ENCODE assay signal across 1 cellular context in genomic region chr2:38535745-38536506, GRCh38.
TF ChIP-seq lines count a peak whose summit lies in the region.

No MANE protein-coding gene starts in this region.

TF ChIP-seq in WTC11, 78 proteins besides CTCF, POLR2A, EP300 and RAD21 (continued from another document):
- TF ChIP-seq ARID4B (CRISPR knock-in tag; IDR thresholded peaks at IDR 0.05; ENCODE audit: borderline replicate concordance) (peak; percentile 62; the same call in 1 of the 2 replicates), STAT6 (CRISPR knock-in tag; conservative IDR thresholded peaks at IDR 0.05; ENCODE audit: low read depth) (no peak), ZNF232 (CRISPR knock-in tag; IDR thresholded peaks at IDR 0.05) (no peak), HMGXB4 (CRISPR knock-in tag; IDR thresholded peaks at IDR 0.05) (peak; percentile 99), HMGA2 (CRISPR knock-in tag; IDR thresholded peaks at IDR 0.05) (no peak), ZBTB21 (CRISPR knock-in tag; IDR thresholded peaks at IDR 0.05; ENCODE audit: borderline replicate concordance) (no peak), MLX (CRISPR knock-in tag; IDR thresholded peaks at IDR 0.05) (no peak), TEAD1 (CRISPR knock-in tag; IDR thresholded peaks at IDR 0.05) (peak; percentile 71; the same call in 1 of the 2 replicates), FOXP1 (CRISPR knock-in tag; IDR thresholded peaks at IDR 0.05; ENCODE audit: borderline replicate concordance) (peak; percentile 62; the same call in 1 of the 2 replicates), CREM (CRISPR knock-in tag; IDR thresholded peaks at IDR 0.05) (peak; percentile 64; the same call in 1 of the 2 replicates), NFATC4 (CRISPR knock-in tag; IDR thresholded peaks at IDR 0.05) (no peak), SMAD3 (CRISPR knock-in tag; IDR thresholded peaks at IDR 0.05; ENCODE audit: borderline replicate concordance) (no peak; the same call in 1 of the 2 replicates), ZNF512 (CRISPR knock-in tag; IDR thresholded peaks at IDR 0.05; ENCODE audit: borderline replicate concordance) (no peak), ELF4 (CRISPR knock-in tag; IDR thresholded peaks at IDR 0.05; ENCODE audit: low read depth) (no peak; the same call in 1 of the 2 replicates), PRRX2 (CRISPR knock-in tag; IDR thresholded peaks at IDR 0.05) (no peak), ZMAT4 (CRISPR knock-in tag; IDR thresholded peaks at IDR 0.05) (no peak), MYBL2 (CRISPR knock-in tag; IDR thresholded peaks at IDR 0.05) (no peak), USF2 (CRISPR knock-in tag; IDR thresholded peaks at IDR 0.05) (no peak), GABPB1 (CRISPR knock-in tag; IDR thresholded peaks at IDR 0.05) (peak; percentile 70), MAX (CRISPR knock-in tag; IDR thresholded peaks at IDR 0.05) (peak; percentile 68), ATF6 (CRISPR knock-in tag; IDR thresholded peaks at IDR 0.05) (no peak), PRDM15 (CRISPR knock-in tag; IDR thresholded peaks at IDR 0.05) (peak; percentile 65), E2F5 (CRISPR knock-in tag; IDR thresholded peaks at IDR 0.05) (peak; percentile 85; the same call in 1 of the 2 replicates), NR1H2 (CRISPR knock-in tag; IDR thresholded peaks at IDR 0.05) (no peak), ETV6 (CRISPR knock-in tag; IDR thresholded peaks at IDR 0.05) (0 out of 2 replicates have a peak, but pooled peaks have one; percentile 31)
